11 cellular contexts compared by ENCODE assay signal in the genomic region with DNA sequence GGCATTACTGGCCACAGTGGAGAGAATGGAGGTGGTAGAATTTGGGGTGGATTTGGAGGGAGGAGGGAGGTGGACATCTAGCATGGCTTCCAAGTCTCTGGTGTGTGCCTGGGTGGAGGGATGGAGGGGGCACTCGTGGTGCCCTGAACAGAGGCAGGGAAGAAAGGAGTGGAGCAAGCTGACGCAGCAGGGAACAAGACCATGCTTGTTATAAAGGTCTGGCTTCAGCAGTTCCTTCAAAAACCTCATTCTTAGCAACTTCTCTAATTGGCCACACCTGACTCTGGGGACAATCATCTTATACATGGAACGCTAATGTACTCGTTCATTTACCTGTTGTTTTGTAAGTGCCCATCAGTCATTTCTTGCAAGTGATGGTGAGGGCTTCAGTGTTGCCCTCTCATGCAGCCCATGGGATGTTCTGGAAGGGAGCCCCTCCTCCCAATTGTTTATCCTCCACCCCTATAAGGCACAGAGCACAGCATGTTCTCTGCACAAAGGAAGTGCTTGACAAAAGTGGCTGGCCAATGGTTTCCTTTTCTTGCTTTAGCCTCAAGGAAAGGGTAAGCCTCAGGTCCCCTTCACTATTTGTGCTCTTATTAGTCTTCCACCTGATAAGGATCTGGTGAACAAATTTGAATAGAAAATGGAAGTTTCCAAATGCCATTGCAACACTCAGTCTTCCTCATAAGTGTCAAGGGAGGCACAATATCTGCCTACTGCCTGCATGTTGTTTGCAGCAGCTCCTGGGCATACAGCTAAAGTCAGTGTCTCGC. TPM values are rescaled to one million over a fixed set of nuclear protein-coding genes. Genes with fewer than 3 reads are reported as not detected.
A peak's percentile ranks its signal among the peaks of the same experiment; 100 is the strongest.
DNase-seq lines count a peak whose midpoint lies in the region; ATAC-seq and TF ChIP-seq lines count a peak whose summit lies in the region.
"Had no signal": no experiment of that assay in that cellular context is flagged by ENCODE, and none has a peak within 500 bp of the region (broad histone marks: within the 10 kb centered on the region; RNA-seq: fewer than 3 reads in every experiment).

No MANE protein-coding gene starts in this region.

- H3K9me3 ChIP-seq in HEK293 (ENCODE audit: control insufficient read depth, insufficient read depth, low read depth, low read length) = no peaks in the 10 kb centered on the region
- no peaks in the 10 kb centered on the region for H3K9me3 ChIP-seq in gastrocnemius medialis
- H3K9me3 ChIP-seq: suprapubic skin had no signal

- TF ChIP-seq POLR2A in gastrocnemius medialis (IDR thresholded peaks at IDR 0.05) = no peak

- DNase-seq in SK-MEL-5 (ENCODE audit: low read depth, low spot score) = peak; percentile 41
- peak; percentile 46 for DNase-seq in fibroblast of pulmonary artery (ENCODE audit: low read depth)
- DNase-seq in gastrocnemius medialis = no peak
- no peak for DNase-seq in stimulated activated naive CD4-positive, alpha-beta T cell (lab: John Stamatoyannopoulos, UW)
- DNase-seq in left colon = no peak
- DNase-seq: Calu3, NCI-H524 treated with DMSO at 0.1 percent for 48 hours had no signal

- intact Hi-C loops in gastrocnemius medialis (cut with DNase I; ENCODE audit: low total_unique reads) = loop anchor here (5.0 kb wide), 1 partner anchor 39 kb away; a partner anchor contains a TSS
- intact Hi-C loops in left colon (cut with DNase I, micrococcal nuclease) = no loop called here

- CTCF ChIA-PET in HEK293 (lab: Yijun Ruan, JAX) = interaction anchor here (1.2 kb wide), 1 partner anchor 37 kb away, joined by 4 read pairs; no protein-coding TSS in a partner anchor

- in situ Hi-C loops in SK-MEL-5 (cut with HindIII; ENCODE audit: low pct_unique_long_range_greater_than_20kb, low sequenced_read_pairs) (no loop called here), gastrocnemius medialis (cut with MboI; ENCODE audit: low sequenced_read_pairs in 4 of 4) (no loop called here)

- ATAC-seq in gastrocnemius medialis = peak; percentile 43 to 45
- ATAC-seq in HG03378 (IDR thresholded peaks at IDR 0.05; ENCODE audit: unreplicated experiment) = no peak
- no peak for ATAC-seq in GM18868 (IDR thresholded peaks at IDR 0.05; ENCODE audit: unreplicated experiment)
- ATAC-seq in left colon = no peak

- TF ChIP-seq CTCF in HEK293 (tag by site-specific recombination; IDR thresholded peaks at IDR 0.05) (no peak), fibroblast of pulmonary artery (IDR thresholded peaks at IDR 0.05; ENCODE audit: low read length, missing control alignments) (no peak), gastrocnemius medialis (IDR thresholded peaks at IDR 0.05 in 4 of 5, conservative IDR thresholded peaks at IDR 0.05 in 1 of 5) (no peak)

- H3K4me3 ChIP-seq in HEK293 (ENCODE audit: low read depth, low read length) (no peak overlapping the region), fibroblast of pulmonary artery (replicated peaks; ENCODE audit: low read depth, low read length) (no peak overlapping the region), gastrocnemius medialis (no peak overlapping the region)
- H3K4me3 ChIP-seq: suprapubic skin had no signal

- H3K27ac ChIP-seq in HEK293 (ENCODE audit: extremely low read depth, low read depth, low read length) (no peak overlapping the region), gastrocnemius medialis (peak overlapping the region; percentile 31 to 89 (median 64))
- H3K27ac ChIP-seq: suprapubic skin had no signal

- no peaks in the 10 kb centered on the region for H3K36me3 ChIP-seq in HEK293 (ENCODE audit: control insufficient read depth in 2 of 2, insufficient read depth in 1 of 2, low read length in 2 of 2)
- no peaks in the 10 kb centered on the region for H3K36me3 ChIP-seq in gastrocnemius medialis

- no peaks in the 10 kb centered on the region for H3K27me3 ChIP-seq in gastrocnemius medialis
- H3K27me3 ChIP-seq: suprapubic skin had no signal

- POLR2A ChIA-PET in HEK293 (lab: Yijun Ruan, JAX) = no interaction called here

- H3K4me1 ChIP-seq in HEK293 (ENCODE audit: control insufficient read depth, insufficient read depth, low read length) (peaks cover 13% of the 10 kb centered on the region), gastrocnemius medialis (peaks cover 63 to 72% of the 10 kb centered on the region in 2 donors)

TF ChIP-seq in HEK293, 187 proteins besides CTCF, POLR2A, EP300 and RAD21:
- TF ChIP-seq ZBTB8A (tag by site-specific recombination; IDR thresholded peaks at IDR 0.05) = peak; percentile 47; the same call in 1 of the 2 replicates
- no peak for TF ChIP-seq ZNF404 (tag by site-specific recombination; IDR thresholded peaks at IDR 0.05)
TF ChIP-seq in HEK293: peak in this region for 1.

RNA-seq across cellular contexts. Expression of a gene that starts 39.3 kb away (rescaled TPM):
- 7.3 and 8.6 TPM in 2 replicates for total RNA-seq in SK-MEL-5 (2014; rRNA removed; shearing (Covaris generic))
- polyA plus RNA-seq in SK-MEL-5 (2015; cell fraction: cytosol; rRNA removed) = 5.8 and 6.4 TPM in 2 replicates
- 7.1 and 7.8 TPM in 2 replicates for polyA plus RNA-seq in SK-MEL-5 (2015; cell fraction: nucleus; rRNA removed)
- total RNA-seq in gastrocnemius medialis (10 to 100 TPM in 3 of 4 donors, 1 to 10 TPM in 1; 9.0 to 31.8 (median 16.9) TPM), left colon (10 to 100 TPM in 1 of 2 donors, 1 to 10 TPM in 1; 9.2 to 15.9 TPM)

Comparison
In these comparisons a context has a peak if more than half of its experiments do, and no peak if none do; other contexts are left out.
1. DNase-seq: peak in SK-MEL-5 (single experiment) and fibroblast of pulmonary artery (single experiment); none in gastrocnemius medialis (0 of 2), stimulated activated naive CD4-positive, alpha-beta T cell (0 of 6) and left colon (0 of 2).
2. ATAC-seq: peak in gastrocnemius medialis (2 of 2); none in HG03378 (single experiment), GM18868 (single experiment) and left colon (single experiment).